Comparison of ENCODE assay signal across 8 cellular contexts in genomic region chr10:56360583-56360966, GRCh38. TPM values are rescaled to one million over a fixed set of nuclear protein-coding genes. Genes with fewer than 3 reads are reported as not detected.
DNase-seq lines count a peak whose midpoint lies in the region; ATAC-seq and TF ChIP-seq lines count a peak whose summit lies in the region.

No MANE protein-coding gene starts in this region.

- TF ChIP-seq CTCF in GM23338 (conservative IDR thresholded peaks at IDR 0.05; ENCODE audit: low read depth in 2 of 2) (no peak), WERI-Rb-1 (IDR thresholded peaks at IDR 0.05; ENCODE audit: low read depth, low read length) (no peak), GM20000 (IDR thresholded peaks at IDR 0.05; ENCODE audit: extremely low read depth, missing control alignments) (no peak)

- no peaks in the 10 kb centered on the region for H3K27me3 ChIP-seq in GM23338 (ENCODE audit: insufficient read depth)
- H3K27me3 ChIP-seq in WERI-Rb-1 (ENCODE audit: insufficient read depth, low read depth, severe bottlenecking) = no peaks in the 10 kb centered on the region
- H3K27me3 ChIP-seq in iPS DF 6.9 (ENCODE audit: control insufficient read depth, insufficient read depth, low read length) = no peaks in the 10 kb centered on the region
- H3K27me3 ChIP-seq in skeletal muscle tissue (ENCODE audit: control insufficient read depth in 3 of 3, insufficient read depth in 3 of 3, low read length in 3 of 3) = no peaks in the 10 kb centered on the region

- peak overlapping the region; percentile 60 to 74 (median 64) for H3K9ac ChIP-seq in skeletal muscle tissue (ENCODE audit: low read depth in 1 of 3, low read length in 3 of 3)

- H3K4me3 ChIP-seq in GM23338 (peak overlapping the region; percentile 78), WERI-Rb-1 (ENCODE audit: low read depth, low read length) (peak overlapping the region; percentile 95), iPS DF 6.9 (ENCODE audit: low read length) (peak overlapping the region; percentile 90), skeletal muscle tissue (ENCODE audit: low read length in 3 of 3) (peak overlapping the region; percentile 78 to 92 (median 84))

- peak; percentile 16 for ATAC-seq in GM23338

- no peaks in the 10 kb centered on the region; the same call in 2 of the 3 replicates for H3K4me1 Mint-ChIP-seq in GM23338

- H3F3A ChIP-seq in GM23338 (replicated peaks; ENCODE audit: low read depth) = no peaks in the 10 kb centered on the region

- H3K79me2 ChIP-seq in GM23338 (replicated peaks; ENCODE audit: insufficient read depth) = peaks cover 33% of the 10 kb centered on the region

- no peak overlapping the region for H3K27ac ChIP-seq in GM23338 (ENCODE audit: low read depth)
- peak overlapping the region; percentile 86 for H3K27ac ChIP-seq in WERI-Rb-1
- no peak overlapping the region for H3K27ac ChIP-seq in iPS DF 6.9 (ENCODE audit: low read length)
- no peak overlapping the region for H3K27ac ChIP-seq in skeletal muscle tissue (ENCODE audit: low read depth, low read length)

- H3K4me1 ChIP-seq in GM23338 (ENCODE audit: insufficient read depth) = 0 out of 2 replicates have a peak, but pooled peaks cover 4% of the 10 kb centered on the region
- peaks cover 2% of the 10 kb centered on the region; the same call in 1 of the 2 replicates for H3K4me1 ChIP-seq in iPS DF 6.9 (ENCODE audit: control insufficient read depth, insufficient read depth, low read length)
- peaks cover 2 to 8% (median 7%) of the 10 kb centered on the region in 3 donors for H3K4me1 ChIP-seq in skeletal muscle tissue (ENCODE audit: control insufficient read depth in 3 of 3, insufficient read depth in 3 of 3, low read length in 3 of 3)

- peak overlapping the region; percentile 98 for H3K4me2 ChIP-seq in GM23338

- H3K9me2 ChIP-seq in GM23338 (ENCODE audit: insufficient read depth) = no peaks in the 10 kb centered on the region

- H4K20me1 ChIP-seq in GM23338 (replicated peaks; ENCODE audit: insufficient read depth) = peaks cover 6% of the 10 kb centered on the region; the same call in 1 of the 2 replicates

- H3K27me3 Mint-ChIP-seq in GM23338 (ENCODE audit: insufficient read depth, low read depth, poor library complexity) = peaks cover 12% of the 10 kb centered on the region

- H3K27ac Mint-ChIP-seq in GM23338 = peak overlapping the region; percentile 97

- peak overlapping the region; percentile 94 for H2AFZ ChIP-seq in GM23338

- H3K36me3 Mint-ChIP-seq in GM23338 (ENCODE audit: low read depth) = peaks cover 39% of the 10 kb centered on the region

- H3K9me3 ChIP-seq in WERI-Rb-1 (ENCODE audit: severe bottlenecking) = no peaks in the 10 kb centered on the region
- no peaks in the 10 kb centered on the region for H3K9me3 ChIP-seq in iPS DF 6.9 (ENCODE audit: control insufficient read depth, insufficient read depth, low read length)
- no peaks in the 10 kb centered on the region for H3K9me3 ChIP-seq in skeletal muscle tissue (ENCODE audit: control insufficient read depth in 3 of 3, low read length in 3 of 3)

- peak; percentile 30 for DNase-seq in GM23338 (ENCODE audit: low spot score)
- DNase-seq in WERI-Rb-1 = no peak
- no peak for DNase-seq in iPS DF 6.9 (ENCODE audit: low read depth, low spot score)
- DNase-seq in DMS153 treated with DMSO at 0.1 percent for 48 hours (lab: John Stamatoyannopoulos, UW; ENCODE audit: unreplicated experiment) = no peak
- no peak for DNase-seq in NCI-H2107 (lab: John Stamatoyannopoulos, UW)
- no peak for DNase-seq in GM20000 (ENCODE audit: low spot score)
- no peak for DNase-seq in NCI-H2171 (lab: John Stamatoyannopoulos, UW)

- peaks cover 17% of the 10 kb centered on the region; the same call in 1 of the 2 replicates for H3K36me3 ChIP-seq in GM23338 (ENCODE audit: insufficient read depth)
- peaks cover 37% of the 10 kb centered on the region for H3K36me3 ChIP-seq in WERI-Rb-1
- peaks cover 15% of the 10 kb centered on the region; the same call in 1 of the 2 replicates for H3K36me3 ChIP-seq in iPS DF 6.9 (ENCODE audit: control insufficient read depth, insufficient read depth, low read length)
- H3K36me3 ChIP-seq in skeletal muscle tissue (ENCODE audit: control insufficient read depth in 3 of 3, insufficient read depth in 3 of 3, low read length in 3 of 3) = no peaks in the 10 kb centered on the region

- H3K4me3 Mint-ChIP-seq in GM23338 = peak overlapping the region; percentile 99

- no CpG with 5 or more reads among the region's 6 CpGs for WGBS in iPS DF 6.9 (ENCODE audit: insufficient coverage, insufficient read length)

- H3K9me3 Mint-ChIP-seq in GM23338 = no peaks in the 10 kb centered on the region

TF ChIP-seq in GM23338, 12 proteins besides CTCF, POLR2A, EP300 and RAD21:
- no peak for TF ChIP-seq CREB1 (CRISPR knock-in tag; IDR thresholded peaks at IDR 0.05; ENCODE audit: low read depth)

RNA-seq across cellular contexts. Expression of gene ZWINT, which starts 0.5 kb away (rescaled TPM):
- total RNA-seq in GM23338 (2014; rRNA removed; shearing (Covaris generic)) = 81.1 and 83.7 TPM in 2 replicates
- polyA plus RNA-seq in GM23338 (2016; fragmentation: Nextera tagmentation; extraction: Ambion mirVana) = 101 and 109 TPM in 2 replicates
- 10.4 TPM for total RNA-seq in skeletal muscle tissue
